Comparison of ENCODE assay signal across 11 cellular contexts in genomic region chr20:8880085-8880853, GRCh38.
"Had no signal": no experiment of that assay in that cellular context is flagged by ENCODE, and none has a peak within 500 bp of the region (broad histone marks: within the 10 kb centered on the region; RNA-seq: fewer than 3 reads in every experiment).

No MANE protein-coding gene starts in this region.

- H3K27ac ChIP-seq: GM23248, KMS-11 had no signal

- H3K36me3 Mint-ChIP-seq: IgD-negative memory B cell had no signal

- H3K4me3 Mint-ChIP-seq: HFFc6, IgD-negative memory B cell had no signal

- H3K9me3 ChIP-seq: HAP-1 had no signal

- H3K4me1 ChIP-seq: HAP-1 had no signal

- DNase-seq: GM23248, GOT3, H7, HFFc6, Karpas-422, KBM-7 had no signal

- H3K4me3 ChIP-seq: GM23248, HAP-1 had no signal

- H3K27ac Mint-ChIP-seq: HFFc6, IgD-negative memory B cell had no signal

- FAIRE-seq: HTR-8/SVneo had no signal

- H3K4me2 ChIP-seq: KMS-11 had no signal

- H3K9me3 Mint-ChIP-seq: HFFc6 had no signal

- H3K27me3 Mint-ChIP-seq: IgD-negative memory B cell had no signal

- ATAC-seq: HCT116 had no signal

- H3K4me1 Mint-ChIP-seq: IgD-negative memory B cell had no signal
